Comparison of ENCODE assay signal across 17 cellular contexts in genomic region chr20:36821964-36822437, GRCh38. TPM values are rescaled to one million over a fixed set of nuclear protein-coding genes. Genes with fewer than 3 reads are reported as not detected.
A peak's percentile ranks its signal among the peaks of the same experiment; 100 is the strongest.
DNase-seq lines count a peak whose midpoint lies in the region; ATAC-seq and TF ChIP-seq lines count a peak whose summit lies in the region.
"Had no signal": no experiment of that assay in that cellular context is flagged by ENCODE, and none has a peak within 500 bp of the region (broad histone marks: within the 10 kb centered on the region; RNA-seq: fewer than 3 reads in every experiment).

No MANE protein-coding gene starts in this region.

- no peak overlapping the region for H3K4me3 Mint-ChIP-seq in type B pancreatic cell
- H3K4me3 Mint-ChIP-seq: stimulated activated naive B cell treated with anti-CD40 and anti-IgM and Interleukin-4, amounts not matched to agents 10 μg/mL and 1 μg/mL and 100 μg/mL, for 72 hours had no signal

- CTCF ChIA-PET in IMR-90 (lab: Yijun Ruan, JAX) (interaction anchor here (1.9 kb wide), 1 partner anchor 13 kb away, joined by 5 read pairs; no protein-coding TSS in a partner anchor), A673 (lab: Charles Lee) (no interaction called here)

- no peak for TF ChIP-seq POLR2A in IMR-90 (IDR thresholded peaks at IDR 0.05; ENCODE audit: low read depth, low read length)
- TF ChIP-seq POLR2A in esophagus muscularis mucosa (IDR thresholded peaks at IDR 0.05; ENCODE audit: low read depth): no peak

- H3K4ac ChIP-seq in IMR-90 (ENCODE audit: low read depth, low read length) (no peak overlapping the region), neuronal stem cell (ENCODE audit: low read length) (peak overlapping the region; percentile 38)

- H3K9me3 ChIP-seq in IMR-90 (ENCODE audit: control insufficient read depth, insufficient read depth, low read length) (no peaks in the 10 kb centered on the region), esophagus muscularis mucosa (no peaks in the 10 kb centered on the region), neuronal stem cell (replicated peaks in 1 of 2; ENCODE audit: control insufficient read depth in 2 of 2, insufficient read depth in 1 of 2, low read depth in 1 of 2, low read length in 2 of 2) (peaks cover 0 to 3% of the 10 kb centered on the region in 2 donors), A673 (ENCODE audit: low read depth, low read length, poor library complexity, severe bottlenecking) (no peaks in the 10 kb centered on the region)

- peaks cover 18% of the 10 kb centered on the region for H3K9me1 ChIP-seq in IMR-90 (ENCODE audit: insufficient read depth, low read length)

- TF ChIP-seq RAD21 in IMR-90 (IDR thresholded peaks at IDR 0.05; ENCODE audit: low read length): no peak

- dilution Hi-C loops in IMR-90 (cut with HindIII; ENCODE audit: low sequenced_read_pairs, unreplicated experiment): no loop called here

- no peak for TF ChIP-seq CTCF in IMR-90 (conservative IDR thresholded peaks at IDR 0.05; ENCODE audit: low read depth, low read length)
- no peak for TF ChIP-seq CTCF in esophagus muscularis mucosa (IDR thresholded peaks at IDR 0.05)
- TF ChIP-seq CTCF in A673 (conservative IDR thresholded peaks at IDR 0.05; ENCODE audit: low read depth, low read length): no peak
- no peak for TF ChIP-seq CTCF in type B pancreatic cell (conservative IDR thresholded peaks at IDR 0.05)

- no peak for ATAC-seq in IMR-90 (ENCODE audit: low read depth)
- ATAC-seq: stimulated activated naive B cell treated with anti-CD40 and anti-IgM and Interleukin-4, amounts not matched to agents 10 μg/mL and 1 μg/mL and 100 μg/mL, for 72 hours had no signal

- in situ Hi-C loops in IMR-90 (cut with MboI; ENCODE audit: low sequenced_read_pairs): loop anchor here (25.0 kb wide), 1 partner anchor 110 kb away; no protein-coding TSS in a partner anchor

- no peak overlapping the region for H3K4me2 ChIP-seq in IMR-90 (ENCODE audit: low read depth, low read length)
- H3K4me2 ChIP-seq in neuronal stem cell (ENCODE audit: insufficient read depth, low read length, poor library complexity, severe bottlenecking): no peak overlapping the region

- H3K27ac ChIP-seq in IMR-90 (ENCODE audit: insufficient read depth, low read length) (no peak overlapping the region), esophagus muscularis mucosa (replicated peaks in 1 of 4) (peak overlapping the region; percentile 65 to 77 (median 76)), neuronal stem cell (replicated peaks; ENCODE audit: low read length) (peak overlapping the region; percentile 66), A673 (ENCODE audit: low read depth, low read length, poor library complexity, severe bottlenecking) (no peak overlapping the region)
- H3K27ac ChIP-seq: HL-60 had no signal

- H3K27me3 ChIP-seq in IMR-90 (ENCODE audit: control insufficient read depth, insufficient read depth, low read length) (no peaks in the 10 kb centered on the region), esophagus muscularis mucosa (no peaks in the 10 kb centered on the region), neuronal stem cell (ENCODE audit: control insufficient read depth in 3 of 3, insufficient read depth in 3 of 3, low read depth in 1 of 3, low read length in 3 of 3) (no peaks in the 10 kb centered on the region), A673 (replicated peaks; ENCODE audit: insufficient read depth, low read depth, low read length, poor library complexity) (no peaks in the 10 kb centered on the region)

- H4K8ac ChIP-seq in IMR-90 (ENCODE audit: low read depth in 2 of 2, low read length in 2 of 2) (no peak overlapping the region), neuronal stem cell (ENCODE audit: low read depth, low read length) (no peak overlapping the region)

- intact Hi-C loops in IMR-90 (cut with micrococcal nuclease) (loop anchor here (5.0 kb wide), 1 partner anchor 40 kb away; a partner anchor contains a TSS), esophagus muscularis mucosa (cut with DNase I) (no loop called here), A673 (cut with micrococcal nuclease; ENCODE audit: unreplicated experiment) (no loop called here)

- TF ChIP-seq EP300 in esophagus muscularis mucosa (IDR thresholded peaks at IDR 0.05): no peak

- peaks cover 20 to 86% of the 10 kb centered on the region in 2 experiments; a peak in 3 of 4 replicates for H3K79me1 ChIP-seq in IMR-90 (ENCODE audit: low read depth in 1 of 2, low read length in 2 of 2)
- peaks cover 4% of the 10 kb centered on the region for H3K79me1 ChIP-seq in neuronal stem cell (ENCODE audit: low read depth, low read length)

- no peak overlapping the region for H4K91ac ChIP-seq in IMR-90 (ENCODE audit: insufficient read depth, low read depth, low read length)
- no peak overlapping the region for H4K91ac ChIP-seq in neuronal stem cell (ENCODE audit: low read depth, low read length, poor library complexity)

- H2BK12ac ChIP-seq in neuronal stem cell (ENCODE audit: low read length): peak overlapping the region; percentile 14

- BruUV-seq in IMR-90 (replicated peaks; lab: Mats Ljungman, UMichigan): no TSS peak
- no TSS peak for BruUV-seq in A673 (replicated peaks; lab: Mats Ljungman, UMichigan)

- H2AK5ac ChIP-seq in IMR-90 (ENCODE audit: low read depth, low read length) (no peak overlapping the region), neuronal stem cell (ENCODE audit: low read depth, low read length) (peak overlapping the region; percentile 41)

- H3K14ac ChIP-seq in IMR-90 (replicated peaks; ENCODE audit: low read depth, low read length): no peak overlapping the region
- no peak overlapping the region for H3K14ac ChIP-seq in neuronal stem cell (ENCODE audit: low read length)

- H2BK15ac ChIP-seq in IMR-90 (ENCODE audit: low read depth, low read length) (no peak overlapping the region), neuronal stem cell (ENCODE audit: low read length) (peak overlapping the region; percentile 26)

- H3K4me1 ChIP-seq in IMR-90 (ENCODE audit: control insufficient read depth, insufficient read depth, low read length) (peaks cover 18% of the 10 kb centered on the region), esophagus muscularis mucosa (peaks cover 44 to 73% (median 70%) of the 10 kb centered on the region in 4 donors), neuronal stem cell (ENCODE audit: control insufficient read depth in 2 of 2, insufficient read depth in 1 of 2, low read depth in 1 of 2, low read length in 2 of 2) (peaks cover 5 to 12% of the 10 kb centered on the region in 2 donors), A673 (ENCODE audit: insufficient read depth, low read length, poor library complexity, severe bottlenecking) (peaks cover 5% of the 10 kb centered on the region)

- DNase-seq in A172 (ENCODE audit: low spot score) (peak; percentile 69), IMR-90 (no peak), esophagus muscularis mucosa (ENCODE audit: extremely low spot score) (no peak), neuronal stem cell (ENCODE audit: low spot score) (no peak), NCI-H2227 treated with DMSO at 0.1 percent for 48 hours (lab: John Stamatoyannopoulos, UW) (no peak), A673 (ENCODE audit: low spot score) (no peak), NCI-H2196 treated with DMSO at 0.1 percent for 48 hours (lab: John Stamatoyannopoulos, UW; ENCODE audit: unreplicated experiment) (no peak), type B pancreatic cell (ENCODE audit: extremely low spot score, unreplicated experiment) (no peak)
- DNase-seq: activated CD4-positive, CD25-positive, alpha-beta regulatory T cell treated with anti-CD3 and anti-CD28 coated beads, Interleukin-2, amount 50 U/mL, for 72 hours; activated effector memory CD4-positive, alpha-beta T cell treated with anti-CD3 and anti-CD28 coated beads, Interleukin-2, amount 50 U/mL, for 16 hours; AML-193; dermis blood vessel endothelial cell; NCI-H187 treated with DMSO at 0.1 percent for 48 hours; RPMI8226; stimulated activated CD4-positive, alpha-beta T cell treated with anti-CD3 and anti-CD28 coated beads, Interleukin-15, amount 100 ng/mL, for 24 hours; stimulated activated naive B cell treated with anti-CD40 and anti-IgM and Interleukin-4, amounts not matched to agents 10 μg/mL and 1 μg/mL and 100 μg/mL, for 72 hours had no signal

- H2BK5ac ChIP-seq in IMR-90 (ENCODE audit: low read depth, low read length, poor library complexity, severe bottlenecking): no peak overlapping the region
- peak overlapping the region; percentile 11 for H2BK5ac ChIP-seq in neuronal stem cell (ENCODE audit: low read length)

- H3K27ac Mint-ChIP-seq in type B pancreatic cell: no peak overlapping the region

- H3K36me3 Mint-ChIP-seq in type B pancreatic cell: peaks cover 26% of the 10 kb centered on the region

- POLR2A ChIA-PET in IMR-90 (lab: Charles Lee; ENCODE audit: unreplicated experiment): no interaction called here
- POLR2A ChIA-PET in A673 (lab: Charles Lee; ENCODE audit: low non-redundant PET): no interaction called here

- H4K5ac ChIP-seq in IMR-90 (ENCODE audit: low read depth, low read length): no peak overlapping the region

- WGBS in IMR-90 (ENCODE audit: extremely low coverage in 2 of 2, insufficient read length in 1 of 2), 2 experiments: 86% methylated on average over 1 of the region's 7 CpGs; no CpG with 5 or more reads in 1 of the 2 experiments
- 84% methylated on average over 5 of the region's 7 CpGs for WGBS in esophagus muscularis mucosa
- no CpG with 5 or more reads among the region's 7 CpGs for WGBS in neuronal stem cell (ENCODE audit: extremely low coverage in 2 of 2, insufficient read length in 2 of 2, insufficient replicate concordance in 1 of 2), 2 donors

- H2BK120ac ChIP-seq in IMR-90 (ENCODE audit: low read depth, low read length) (no peak overlapping the region), neuronal stem cell (ENCODE audit: low read depth, low read length) (peak overlapping the region; percentile 28)

- peaks cover 10% of the 10 kb centered on the region for H3K4me1 Mint-ChIP-seq in type B pancreatic cell (ENCODE audit: unreplicated experiment)

- H3K23ac ChIP-seq in IMR-90 (ENCODE audit: low read depth, low read length) (no peak overlapping the region), neuronal stem cell (ENCODE audit: low read depth, low read length, poor library complexity) (no peak overlapping the region)

- peaks cover 18% of the 10 kb centered on the region; the same call in 1 of the 2 replicates for H4K20me1 ChIP-seq in IMR-90 (ENCODE audit: insufficient read depth, low read length)

- H2AFZ ChIP-seq in IMR-90 (replicated peaks; ENCODE audit: low read length, poor library complexity) (no peak overlapping the region), neuronal stem cell (ENCODE audit: low read length) (no peak overlapping the region)

- H3K9ac ChIP-seq in IMR-90 (ENCODE audit: low read depth, low read length) (no peak overlapping the region), neuronal stem cell (ENCODE audit: low read depth, low read length, poor library complexity) (peak overlapping the region; percentile 24)

- H2BK20ac ChIP-seq in IMR-90 (ENCODE audit: low read depth, low read length): no peak overlapping the region

- no peaks in the 10 kb centered on the region for H3K27me3 Mint-ChIP-seq in type B pancreatic cell
- H3K27me3 Mint-ChIP-seq: stimulated activated naive B cell treated with anti-CD40 and anti-IgM and Interleukin-4, amounts not matched to agents 10 μg/mL and 1 μg/mL and 100 μg/mL, for 72 hours had no signal

- peaks cover 26% of the 10 kb centered on the region for H3K36me3 ChIP-seq in IMR-90 (ENCODE audit: control insufficient read depth, insufficient read depth, low read length)
- H3K36me3 ChIP-seq in esophagus muscularis mucosa: peaks cover 0 to 42% (median 27%) of the 10 kb centered on the region in 4 donors
- peaks cover 25 to 86% of the 10 kb centered on the region in 2 donors for H3K36me3 ChIP-seq in neuronal stem cell (replicated peaks in 1 of 2; ENCODE audit: control insufficient read depth in 2 of 2, insufficient read depth in 2 of 2, low read length in 2 of 2)
- H3K36me3 ChIP-seq in A673 (ENCODE audit: insufficient read depth, low read length, poor library complexity, severe bottlenecking): peaks cover 23% of the 10 kb centered on the region

- H3K9me3 Mint-ChIP-seq in type B pancreatic cell: no peaks in the 10 kb centered on the region
- H3K9me3 Mint-ChIP-seq: stimulated activated naive B cell treated with anti-CD40 and anti-IgM and Interleukin-4, amounts not matched to agents 10 μg/mL and 1 μg/mL and 100 μg/mL, for 72 hours had no signal

- H3K18ac ChIP-seq in IMR-90 (ENCODE audit: low read depth, low read length) (no peak overlapping the region), neuronal stem cell (ENCODE audit: low read length) (peak overlapping the region; percentile 44)

- H2AK9ac ChIP-seq in IMR-90 (replicated peaks; ENCODE audit: low read depth, low read length, poor library complexity): peak overlapping the region; percentile 71

- H3K56ac ChIP-seq in IMR-90 (ENCODE audit: extremely low read depth, insufficient read depth, low read length): no peak overlapping the region

- H3K4me3 ChIP-seq in IMR-90 (ENCODE audit: insufficient read depth, low read depth, low read length) (no peak overlapping the region), esophagus muscularis mucosa (no peak overlapping the region), neuronal stem cell (ENCODE audit: low read length in 2 of 2) (no peak overlapping the region), A673 (ENCODE audit: low read depth, low read length, poor library complexity, severe bottlenecking) (no peak overlapping the region)

RNA-seq across cellular contexts. Expression of gene DSN1, which starts 48.4 kb away (rescaled TPM):
- 59.7 and 66.7 TPM in 2 replicates for total RNA-seq in A172 (2014; rRNA removed; shearing (Covaris generic))
- total RNA-seq in IMR-90 (2012; rRNA removed) (16.3 and 18.3 TPM in 2 replicates), esophagus muscularis mucosa (1 to 10 TPM; 5.1 to 7.5 (median 6.3) TPM), A673 (2021) (40.8 and 42.4 TPM in 2 replicates), type B pancreatic cell (ENCODE audit: low replicate concordance) (20.0 and 24.1 TPM in 2 replicates)
- polyA plus RNA-seq in IMR-90 (2012; rRNA removed): 9.4 and 10.5 TPM in 2 replicates
- 2.9 and 5.5 TPM in 2 replicates for polyA plus RNA-seq in IMR-90 (2012; cell fraction: cytosol; rRNA removed)
- polyA plus RNA-seq in IMR-90 (2012; cell fraction: nucleus; rRNA removed; ENCODE audit: low replicate concordance): 3.2 and 10.1 TPM in 2 replicates
- 22.4 TPM for polyA plus RNA-seq in neuronal stem cell (2013, experiment 1 of 2)
- polyA plus RNA-seq in neuronal stem cell (2013, experiment 2 of 2): 23.0 TPM

RNA-seq across cellular contexts. Expression of gene TLDC2, which starts 53.9 kb away (rescaled TPM):
- total RNA-seq in A172 (2014; rRNA removed; shearing (Covaris generic)): not detected in 2 replicates
- under 0.01 and 0.18 TPM in 2 replicates for total RNA-seq in IMR-90 (2012; rRNA removed)
- polyA plus RNA-seq in IMR-90 (2012; rRNA removed): 0.07 and 0.19 TPM in 2 replicates
- polyA plus RNA-seq in IMR-90 (2012; cell fraction: cytosol; rRNA removed): 0.05 and 0.08 TPM in 2 replicates
- polyA plus RNA-seq in IMR-90 (2012; cell fraction: nucleus; rRNA removed; ENCODE audit: low replicate concordance): 0.07 and 0.10 TPM in 2 replicates
- under 1 TPM in 3 of 4 donors, not detected in 1; 0.34 to 0.66 (median 0.42) TPM for total RNA-seq in esophagus muscularis mucosa
- polyA plus RNA-seq in neuronal stem cell (2013, experiment 1 of 2): 0.99 TPM
- 1.00 TPM for polyA plus RNA-seq in neuronal stem cell (2013, experiment 2 of 2)
- not detected in 2 replicates for total RNA-seq in A673 (2021)
- total RNA-seq in type B pancreatic cell (ENCODE audit: low replicate concordance): 0.75 and 0.93 TPM in 2 replicates

Comparison
In these comparisons a context has a peak if more than half of its experiments do, and no peak if none do; other contexts are left out.
1. H3K27ac ChIP-seq: peak in esophagus muscularis mucosa (4 of 4) and neuronal stem cell (single experiment); none in IMR-90 (single experiment) and A673 (single experiment).